In genomic region chr18:62663731-62664336, GRCh38 we compare ENCODE assay signal across 1 cellular context.
TF ChIP-seq lines count a peak whose summit lies in the region.

No MANE protein-coding gene starts in this region.

TF ChIP-seq in K562, 482 proteins besides CTCF, POLR2A, EP300 and RAD21 (continued from another document and continues in another):
- TF ChIP-seq UBTF (IDR thresholded peaks at IDR 0.05; ENCODE audit: borderline replicate concordance in 1 of 2, low read depth in 2 of 2, low read length in 2 of 2) = no peak
- no peak for TF ChIP-seq NR1H2 (CRISPR knock-in tag; IDR thresholded peaks at IDR 0.05)
- TF ChIP-seq TAF15 (IDR thresholded peaks at IDR 0.05; ENCODE audit: low read depth, low read length) = no peak
- no peak for TF ChIP-seq ZBTB1 (CRISPR knock-in tag; IDR thresholded peaks at IDR 0.05; ENCODE audit: borderline replicate concordance, low read depth)
- TF ChIP-seq MEF2D (tag; conservative IDR thresholded peaks at IDR 0.05; ENCODE audit: low read depth) = no peak
- no peak for TF ChIP-seq SNIP1 (IDR thresholded peaks at IDR 0.05; ENCODE audit: low read depth)
- peak; percentile 93 for TF ChIP-seq SMARCA4 (IDR thresholded peaks at IDR 0.05)
- peak in 1 of 2 experiments; percentile 28; a peak in 1 of 4 replicates for TF ChIP-seq TBL1XR1 (IDR thresholded peaks at IDR 0.05; ENCODE audit: low read length in 2 of 2)
- no peak for TF ChIP-seq SRSF9 (IDR thresholded peaks at IDR 0.05; ENCODE audit: borderline replicate concordance, low read depth, low read length)
- TF ChIP-seq FOXJ2 (tag; IDR thresholded peaks at IDR 0.05) = no peak
- TF ChIP-seq ZNF217 (CRISPR knock-in tag; IDR thresholded peaks at IDR 0.05) = no peak
- no peak for TF ChIP-seq SAFB2 (IDR thresholded peaks at IDR 0.05; ENCODE audit: borderline replicate concordance, low read depth, low read length, severe bottlenecking)
- peak; percentile 37; the same call in 1 of the 2 replicates for TF ChIP-seq MAFG (tag; conservative IDR thresholded peaks at IDR 0.05)
- TF ChIP-seq CUX1 (CRISPR knock-in tag; IDR thresholded peaks at IDR 0.05) = no peak
- no peak for TF ChIP-seq ETV5 (CRISPR knock-in tag; IDR thresholded peaks at IDR 0.05; ENCODE audit: low read depth)
- peak; percentile 68 for TF ChIP-seq NCOR1 (IDR thresholded peaks at IDR 0.05)
- no peak for TF ChIP-seq ELF4 (CRISPR knock-in tag; IDR thresholded peaks at IDR 0.05)
- TF ChIP-seq FOS (IDR thresholded peaks at IDR 0.05; ENCODE audit: extremely low read depth, insufficient read length) = peak; percentile 67
- no peak for TF ChIP-seq ZNF76 (CRISPR knock-in tag; IDR thresholded peaks at IDR 0.05; ENCODE audit: borderline replicate concordance)
- no peak for TF ChIP-seq GABPB2 (CRISPR knock-in tag; conservative IDR thresholded peaks at IDR 0.05)
- no peak for TF ChIP-seq XRCC3 (IDR thresholded peaks at IDR 0.05)
- no peak for TF ChIP-seq ZBTB7A (IDR thresholded peaks at IDR 0.05; ENCODE audit: borderline replicate concordance, control insufficient read depth, low read depth, low read length)
- no peak for TF ChIP-seq ARID4B (CRISPR knock-in tag; IDR thresholded peaks at IDR 0.05)
- no peak for TF ChIP-seq SRF (CRISPR knock-in tag; IDR thresholded peaks at IDR 0.05)
- TF ChIP-seq TGIF2 (CRISPR knock-in tag; IDR thresholded peaks at IDR 0.05) = no peak
- no peak for TF ChIP-seq MXD1 (CRISPR knock-in tag; IDR thresholded peaks at IDR 0.05; ENCODE audit: borderline replicate concordance, poor library complexity, severe bottlenecking)
- TF ChIP-seq SIN3A (IDR thresholded peaks at IDR 0.05; ENCODE audit: borderline replicate concordance in 2 of 2, control insufficient read depth in 1 of 2, low read depth in 2 of 2, low read length in 2 of 2) = no peak
- peak; percentile 61; the same call in 1 of the 2 replicates for TF ChIP-seq NFE2 (IDR thresholded peaks at IDR 0.05; ENCODE audit: low read depth)
- TF ChIP-seq BRF1 (IDR thresholded peaks at IDR 0.05; ENCODE audit: borderline replicate concordance, extremely low read depth, insufficient read length) = no peak
- no peak for TF ChIP-seq ZBTB12 (CRISPR knock-in tag; IDR thresholded peaks at IDR 0.05)
- peak; percentile 67 for TF ChIP-seq TAL1 (IDR thresholded peaks at IDR 0.05)
- no peak for TF ChIP-seq MCM2 (IDR thresholded peaks at IDR 0.05; ENCODE audit: low read depth)
- TF ChIP-seq BMI1 (IDR thresholded peaks at IDR 0.05; ENCODE audit: low read length) = no peak
- TF ChIP-seq IFI16 (CRISPR knock-in tag; IDR thresholded peaks at IDR 0.05) = no peak
- no peak for TF ChIP-seq MNT (conservative IDR thresholded peaks at IDR 0.05)
- peak; percentile 63; the same call in 1 of the 2 replicates for TF ChIP-seq STAT5A (IDR thresholded peaks at IDR 0.05; ENCODE audit: borderline replicate concordance, low read length)
- no peak for TF ChIP-seq TAF1 (IDR thresholded peaks at IDR 0.05; ENCODE audit: control insufficient read depth, extremely low read depth, insufficient read depth, low read length, severe bottlenecking)
- TF ChIP-seq ZNF444 (CRISPR knock-in tag; IDR thresholded peaks at IDR 0.05) = no peak
- no peak for TF ChIP-seq SMAD1 (IDR thresholded peaks at IDR 0.05; ENCODE audit: low read depth, low read length, partially characterized antibody)
- TF ChIP-seq GABPA (tag; conservative IDR thresholded peaks at IDR 0.05; ENCODE audit: low read depth) = 0 out of 2 replicates have a peak, but pooled peaks have one; percentile 22
- TF ChIP-seq CCAR2 (IDR thresholded peaks at IDR 0.05; ENCODE audit: low read depth, low read length) = no peak
- no peak for TF ChIP-seq ZBTB11 (CRISPR knock-in tag; IDR thresholded peaks at IDR 0.05)
- no peak for TF ChIP-seq NR0B1 (IDR thresholded peaks at IDR 0.05; ENCODE audit: partially characterized antibody)
- TF ChIP-seq MEIS2 (IDR thresholded peaks at IDR 0.05; ENCODE audit: partially characterized antibody) = peak; percentile 97
